12 cellular contexts compared by ENCODE assay signal in the genomic region with DNA sequence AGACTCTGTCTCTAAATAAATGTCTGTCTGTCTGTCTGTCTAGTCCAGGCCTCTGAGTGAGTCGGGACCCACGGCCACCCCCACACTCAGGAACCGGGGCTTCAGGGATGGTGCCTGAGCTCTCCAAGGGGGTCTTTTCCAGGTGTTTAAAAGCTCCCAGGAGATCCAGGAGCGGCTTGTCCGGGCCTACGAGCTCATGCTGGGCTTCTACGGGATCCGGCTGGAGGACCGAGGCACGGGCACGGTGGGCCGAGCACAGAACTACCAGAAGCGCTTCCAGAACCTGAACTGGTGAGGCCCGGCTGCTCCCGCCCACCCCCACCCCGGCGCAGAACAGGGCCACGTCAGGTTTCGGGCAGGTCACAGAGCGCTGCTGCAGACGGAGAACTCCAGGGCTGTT. TPM values are rescaled to one million over a fixed set of nuclear protein-coding genes. Genes with fewer than 3 reads are reported as not detected.
"Had no signal": no experiment of that assay in that cellular context is flagged by ENCODE, and none has a peak within 500 bp of the region (broad histone marks: within the 10 kb centered on the region; RNA-seq: fewer than 3 reads in every experiment).

No MANE protein-coding gene starts in this region.

- H2AFZ ChIP-seq: GM23248, GM23338 had no signal

- DNase-seq: GM23248, GOT3, H7, H9, HCEC 1CT, HFFc6 had no signal

- H3K4me2 ChIP-seq: GM23338 had no signal

- H3K9me3 ChIP-seq: HAP-1 had no signal

- ATAC-seq: GM23338, HCT116 had no signal

- FAIRE-seq: H1, H54 had no signal

- H3K4me3 ChIP-seq: GM23248, GM23338, HAP-1 had no signal

- H3K27ac ChIP-seq: GM23248 had no signal

- H3K9ac ChIP-seq: GM23248 had no signal

RNA-seq across cellular contexts. Expression of gene COL9A3, which starts 5.5 kb away (rescaled TPM):
- total RNA-seq: GM23248, H4 had no signal
